In the genomic region with DNA sequence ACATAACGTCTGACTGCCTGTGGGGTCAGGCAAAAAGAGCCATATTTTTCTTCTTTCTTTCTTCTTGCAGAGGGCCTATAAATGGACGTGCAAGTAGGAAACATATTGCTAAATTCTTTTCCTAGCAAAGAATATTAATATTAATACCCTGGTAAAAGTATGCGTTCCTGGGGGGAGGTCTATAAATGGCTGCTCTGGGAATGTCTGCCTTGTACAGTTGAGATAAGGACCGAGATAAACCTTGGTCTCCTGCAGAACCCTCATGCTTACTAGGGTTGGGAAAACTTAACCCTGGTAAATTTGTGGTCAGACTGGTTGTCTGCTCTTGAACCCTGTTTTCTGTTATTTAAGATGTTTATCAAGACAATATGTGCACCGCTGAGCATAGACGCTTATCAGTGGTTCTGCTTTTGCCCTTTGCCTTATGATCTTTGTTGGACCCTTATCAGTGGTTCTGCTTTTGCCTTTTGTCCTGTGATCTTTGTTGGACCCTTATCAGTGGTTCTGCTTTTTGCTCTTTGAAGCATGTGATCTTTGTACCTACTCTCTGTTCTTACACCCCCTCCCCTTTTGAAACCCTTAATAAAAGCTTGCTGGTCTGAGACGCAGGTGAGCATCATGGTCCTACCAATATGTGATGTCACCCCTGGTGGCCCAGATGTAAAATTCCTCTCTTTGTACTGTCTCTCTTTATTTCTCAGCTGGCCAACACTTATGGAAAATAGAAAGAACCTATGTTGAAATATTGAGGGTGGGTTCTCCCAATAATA, we compare ENCODE assay signal across 17 cellular contexts. TPM values are rescaled to one million over a fixed set of nuclear protein-coding genes. Genes with fewer than 3 reads are reported as not detected.
DNase-seq lines count a peak whose midpoint lies in the region; TF ChIP-seq lines count a peak whose summit lies in the region.
"Not testable (repeated sequence)": the region's sequence is repeated elsewhere in the genome, so short reads cannot be mapped to it uniquely, and the experiment has no call there.
"Had no signal": no experiment of that assay in that cellular context is flagged by ENCODE, and none has a peak within 500 bp of the region (broad histone marks: within the 10 kb centered on the region; RNA-seq: fewer than 3 reads in every experiment).

No MANE protein-coding gene starts in this region.

- TF ChIP-seq EP300 in sigmoid colon (IDR thresholded peaks at IDR 0.05) = not testable (repeated sequence)

- TF ChIP-seq CTCF in HEK293 (tag by site-specific recombination; IDR thresholded peaks at IDR 0.05); PC-9 (conservative IDR thresholded peaks at IDR 0.05); colonic mucosa (IDR thresholded peaks at IDR 0.05); liver (IDR thresholded peaks at IDR 0.05; ENCODE audit: low read depth, low read length, missing input control); sigmoid colon (IDR thresholded peaks at IDR 0.05); vagina (IDR thresholded peaks at IDR 0.05): not testable (repeated sequence)

- H3K4me2 ChIP-seq in PC-9 = not testable (repeated sequence)

- H3F3A ChIP-seq in PC-9 (ENCODE audit: insufficient read depth, low read depth) = peaks cover 19% of the 10 kb centered on the region

- not testable (repeated sequence) for H2AFZ ChIP-seq in PC-9

- not testable (repeated sequence) for H3K27ac ChIP-seq in HEK293 (ENCODE audit: extremely low read depth, low read depth, low read length)
- H3K27ac ChIP-seq in PC-9 (peak overlapping the region; percentile 82; the same call in 1 of the 2 replicates), colonic mucosa (peak overlapping the region; percentile 75), liver (ENCODE audit: low read depth in 1 of 2, low read length in 2 of 2) (peak overlapping the region; percentile 76 to 88), sigmoid colon (peak overlapping the region in 3 of 4 donors; percentile 70 to 75 (median 74)), vagina (peak overlapping the region; percentile 53)

- H3K9ac ChIP-seq in colonic mucosa (ENCODE audit: low read depth in 2 of 2, low read length in 2 of 2); liver (ENCODE audit: low read depth in 1 of 2, low read length in 2 of 2): not testable (repeated sequence)

- H3K4me3 ChIP-seq in HEK293 (ENCODE audit: low read depth, low read length); PC-9; colonic mucosa; liver (ENCODE audit: low read depth in 1 of 3, low read length in 3 of 3); sigmoid colon; vagina: not testable (repeated sequence)

- H3K79me2 ChIP-seq in PC-9 (ENCODE audit: low read depth) = not testable (repeated sequence)

- not testable (repeated sequence) for H3K9me3 ChIP-seq in HEK293 (ENCODE audit: control insufficient read depth, insufficient read depth, low read depth, low read length); PC-9 (ENCODE audit: insufficient read depth, low read depth); colonic mucosa; liver (ENCODE audit: control insufficient read depth in 4 of 4, low read length in 3 of 4); vagina
- peaks cover 0 to 12% (median 0%) of the 10 kb centered on the region in 4 donors for H3K9me3 ChIP-seq in sigmoid colon

- not testable (repeated sequence) for BruUV-seq in PC-9 (replicated peaks; lab: Mats Ljungman, UMichigan)

- not testable (repeated sequence) for H3K27me3 ChIP-seq in PC-9 (ENCODE audit: insufficient read depth, low read depth); colonic mucosa; liver (ENCODE audit: control insufficient read depth in 4 of 4, insufficient read depth in 4 of 4, low read length in 3 of 4); sigmoid colon; vagina

- H3K4me1 ChIP-seq in HEK293 (ENCODE audit: control insufficient read depth, insufficient read depth, low read length) (peaks cover 22% of the 10 kb centered on the region), PC-9 (replicated peaks; ENCODE audit: insufficient read depth) (peaks cover 24% of the 10 kb centered on the region), liver (ENCODE audit: control insufficient read depth in 4 of 4, insufficient read depth in 4 of 4, low read length in 3 of 4) (peaks cover 10 to 38% (median 24%) of the 10 kb centered on the region in 4 donors), sigmoid colon (peaks cover 0 to 26% (median 8%) of the 10 kb centered on the region in 4 donors), vagina (peaks cover 22% of the 10 kb centered on the region)
- not testable (repeated sequence) for H3K4me1 ChIP-seq in colonic mucosa

- not testable (repeated sequence) for H3K36me3 ChIP-seq in HEK293 (ENCODE audit: control insufficient read depth in 2 of 2, insufficient read depth in 1 of 2, low read length in 2 of 2); PC-9 (ENCODE audit: low read depth); colonic mucosa; liver (ENCODE audit: control insufficient read depth in 4 of 4, insufficient read depth in 3 of 4, low read depth in 1 of 4, low read length in 3 of 4); sigmoid colon; vagina

- peak in 1 of 2 donors; percentile 9 for TF ChIP-seq RAD21 in liver (IDR thresholded peaks at IDR 0.05)

- peak; percentile 21 for DNase-seq in CMK (ENCODE audit: low read depth)
- DNase-seq in DMS53 (lab: John Stamatoyannopoulos, UW) = peak; percentile 49
- DNase-seq in PC-9; colonic mucosa; sigmoid colon; vagina (ENCODE audit: extremely low spot score in 2 of 2): not testable (repeated sequence)

- WGBS in liver = 65% methylated on average over 7 of the region's 7 CpGs
- 72 to 83% methylated on average over 7 of the region's 7 CpGs for WGBS in sigmoid colon, 2 donors

- TF ChIP-seq POLR2A in sigmoid colon (IDR thresholded peaks at IDR 0.05); vagina (IDR thresholded peaks at IDR 0.05): not testable (repeated sequence)

- intact Hi-C loops in PC-9 (cut with micrococcal nuclease; ENCODE audit: unreplicated experiment) = loop anchor here (5.0 kb wide), 1 partner anchor 43 kb away; no protein-coding TSS in a partner anchor
- intact Hi-C loops in colonic mucosa (cut with DNase I); sigmoid colon (cut with DNase I); vagina (cut with DNase I): not testable (repeated sequence)

- not testable (repeated sequence) for H3K9me2 ChIP-seq in PC-9 (ENCODE audit: insufficient read depth)

- POLR2A ChIA-PET in HEK293 (lab: Yijun Ruan, JAX); PC-9 (lab: Charles Lee; ENCODE audit: unreplicated experiment): not testable (repeated sequence)

- CTCF ChIA-PET in HEK293 (lab: Yijun Ruan, JAX) = interaction anchor here (0.7 to 6.3 kb wide), 4 partner anchors 13 to 256 kb away, joined by 3 to 36 read pairs (median 5); no protein-coding TSS in a partner anchor
- CTCF ChIA-PET in PC-9 (lab: Charles Lee) = not testable (repeated sequence)

- H4K20me1 ChIP-seq in PC-9 (ENCODE audit: insufficient read depth) = not testable (repeated sequence)

TF ChIP-seq in HEK293, 187 proteins besides CTCF, POLR2A, EP300 and RAD21 (continues in another document):
- TF ChIP-seq ZNF23 (tag by site-specific recombination; IDR thresholded peaks at IDR 0.05; ENCODE audit: borderline replicate concordance) (0 out of 2 replicates have a peak, but pooled peaks have one; percentile 40), ZNF510 (tag by site-specific recombination; IDR thresholded peaks at IDR 0.05; ENCODE audit: insufficient replicate concordance) (peak; percentile 72), ZNF544 (tag by site-specific recombination; IDR thresholded peaks at IDR 0.05) (0 out of 2 replicates have a peak, but pooled peaks have one; percentile 63), ZNF660 (tag by site-specific recombination; IDR thresholded peaks at IDR 0.05) (peak; percentile 48; the same call in 1 of the 2 replicates), ZNF133 (tag by site-specific recombination; IDR thresholded peaks at IDR 0.05) (peak; percentile 96), ZNF404 (tag by site-specific recombination; IDR thresholded peaks at IDR 0.05) (0 out of 2 replicates have a peak, but pooled peaks have one; percentile 2), ZNF561 (tag by site-specific recombination; IDR thresholded peaks at IDR 0.05; ENCODE audit: borderline replicate concordance) (0 out of 2 replicates have a peak, but pooled peaks have one; percentile 20), SETDB1 (IDR thresholded peaks at IDR 0.05; ENCODE audit: insufficient read length, low read length) (peak; percentile 88), ZNF184 (tag by site-specific recombination; IDR thresholded peaks at IDR 0.05) (peak; percentile 72; the same call in 1 of the 2 replicates)

TF ChIP-seq in liver, 16 proteins besides CTCF, POLR2A, EP300 and RAD21:
- TF ChIP-seq HNF4G (IDR thresholded peaks at IDR 0.05) = peak; percentile 24
- peak; percentile 76 to 83 for TF ChIP-seq HNF4A (conservative IDR thresholded peaks at IDR 0.05)
- TF ChIP-seq SP1 (IDR thresholded peaks at IDR 0.05) = peak; percentile 50
- peak; percentile 57 to 78 for TF ChIP-seq RXRA (IDR thresholded peaks at IDR 0.05)

RNA-seq across cellular contexts. Expression of gene CYP2A7, which starts 37.7 kb away (rescaled TPM):
- not detected in 2 replicates for total RNA-seq in PC-9 (2021)
- total RNA-seq in colonic mucosa = under 1 TPM in 1 of 2 donors, not detected in 1; 0.37 TPM
- total RNA-seq in liver = 1 to 10 TPM in 1 of 2 donors, not detected in 1; 7.4 TPM
- polyA plus RNA-seq in liver = 10 to 100 TPM in 1 of 2 donors, 1 to 10 TPM in 1; 3.3 to 57.9 TPM
- under 1 TPM in 1 of 4 donors, not detected in 3; 0.36 TPM for total RNA-seq in sigmoid colon
- polyA plus RNA-seq in sigmoid colon = not detected
- 4.9 TPM for total RNA-seq in vagina
- total RNA-seq: A673; Calu3; CD4-positive, alpha-beta memory T cell; GM12878; GM23248; H1; H7; HFFc6 had no signal
- polyA plus RNA-seq: BJ; CD4-positive, alpha-beta memory T cell; GM12878; GM23248 had no signal
